In genomic region chr9:81239388-81239787, GRCh38 we compare ENCODE assay signal across 25 cellular contexts.
"Had no signal": no experiment of that assay in that cellular context is flagged by ENCODE, and none has a peak within 500 bp of the region (broad histone marks: within the 10 kb centered on the region; RNA-seq: fewer than 3 reads in every experiment).

No MANE protein-coding gene starts in this region.

- DNase-seq: activated CD4-positive, alpha-beta T cell treated with anti-CD3 and anti-CD28 coated beads for 4 hours; activated CD8-positive, alpha-beta memory T cell treated with anti-CD3 and anti-CD28 coated beads, Interleukin-2, amount 50 U/mL, for 4 hours; activated CD8-positive, alpha-beta T cell treated with anti-CD3 and anti-CD28 coated beads for 36 hours; activated naive CD4-positive, alpha-beta T cell treated with anti-CD3 and anti-CD28 coated beads, Interleukin-2, amount 50 U/mL, for 16 hours; activated naive CD8-positive, alpha-beta T cell treated with anti-CD3 and anti-CD28 coated beads, Interleukin-2, amount 10 ng/mL, durations not matched to agents 7 days and 5 days; adrenal gland; anterior cingulate cortex; caudate nucleus; Kasumi-1; KBM-7; NCI-H1092; NCI-H1417 treated with DMSO at 0.1 percent for 48 hours; NCI-H1694; NCI-H2029; NCI-H345; NCI-H510A treated with DMSO at 0.1 percent for 48 hours; NCI-H69; NK-92 treated with Interleukin-12 subunit alpha and Interleukin-12 subunit beta, amount 100 ng/mL, for 24 hours; Peyer's patch; SHP77; SW 1271 had no signal

- H3K9me3 Mint-ChIP-seq: activated CD8-positive, alpha-beta T cell treated with anti-CD3 and anti-CD28 coated beads for 36 hours; activated naive CD8-positive, alpha-beta T cell treated with anti-CD3 and anti-CD28 coated beads, Interleukin-2, amount 10 ng/mL, durations not matched to agents 7 days and 5 days had no signal

- H3K9me3 ChIP-seq: adrenal gland, Peyer's patch, SJSA1 had no signal

- H3K4me3 Mint-ChIP-seq: activated CD8-positive, alpha-beta T cell treated with anti-CD3 and anti-CD28 coated beads for 36 hours; activated naive CD8-positive, alpha-beta T cell treated with anti-CD3 and anti-CD28 coated beads, Interleukin-2, amount 10 ng/mL, durations not matched to agents 7 days and 5 days; T-helper 1 cell treated with Interleukin-12 subunit alpha and Interleukin-12 subunit beta and Interleukin-4 antibody, amounts not matched to agents 30 μg/mL and 1 μg/mL, for 36 hours had no signal

- H3K4me1 ChIP-seq: adrenal gland, Peyer's patch had no signal

- H3K27me3 Mint-ChIP-seq: activated CD8-positive, alpha-beta T cell treated with anti-CD3 and anti-CD28 coated beads for 36 hours; activated naive CD8-positive, alpha-beta T cell treated with anti-CD3 and anti-CD28 coated beads, Interleukin-2, amount 10 ng/mL, durations not matched to agents 7 days and 5 days had no signal

- ATAC-seq: activated CD4-positive, CD25-positive, alpha-beta regulatory T cell treated with anti-CD3 and anti-CD28 coated beads, Interleukin-2, amount 50 U/mL, for 24 hours; activated CD8-positive, alpha-beta T cell treated with anti-CD3 and anti-CD28 coated beads for 36 hours; SK-N-SH treated with all-trans-retinoic acid at 6 μM for 48 hours had no signal

- H3K36me3 ChIP-seq: adrenal gland, Peyer's patch, SJSA1 had no signal

- H3K27ac Mint-ChIP-seq: activated CD8-positive, alpha-beta T cell treated with anti-CD3 and anti-CD28 coated beads for 36 hours; activated naive CD8-positive, alpha-beta T cell treated with anti-CD3 and anti-CD28 coated beads, Interleukin-2, amount 10 ng/mL, durations not matched to agents 7 days and 5 days; T-helper 1 cell treated with Interleukin-12 subunit alpha and Interleukin-12 subunit beta and Interleukin-4 antibody, amounts not matched to agents 30 μg/mL and 1 μg/mL, for 36 hours had no signal

- H3K36me3 Mint-ChIP-seq: activated naive CD8-positive, alpha-beta T cell treated with anti-CD3 and anti-CD28 coated beads, Interleukin-2, amount 10 ng/mL, durations not matched to agents 7 days and 5 days had no signal

- H3K27me3 ChIP-seq: adrenal gland, Peyer's patch, SJSA1 had no signal

- H3K4me3 ChIP-seq: adrenal gland, Peyer's patch, SJSA1 had no signal

- H3K4me1 Mint-ChIP-seq: activated naive CD8-positive, alpha-beta T cell treated with anti-CD3 and anti-CD28 coated beads, Interleukin-2, amount 10 ng/mL, durations not matched to agents 7 days and 5 days had no signal

- H3K27ac ChIP-seq: adrenal gland, Peyer's patch, SJSA1 had no signal
